1 cellular context compared by ENCODE assay signal in the genomic region with DNA sequence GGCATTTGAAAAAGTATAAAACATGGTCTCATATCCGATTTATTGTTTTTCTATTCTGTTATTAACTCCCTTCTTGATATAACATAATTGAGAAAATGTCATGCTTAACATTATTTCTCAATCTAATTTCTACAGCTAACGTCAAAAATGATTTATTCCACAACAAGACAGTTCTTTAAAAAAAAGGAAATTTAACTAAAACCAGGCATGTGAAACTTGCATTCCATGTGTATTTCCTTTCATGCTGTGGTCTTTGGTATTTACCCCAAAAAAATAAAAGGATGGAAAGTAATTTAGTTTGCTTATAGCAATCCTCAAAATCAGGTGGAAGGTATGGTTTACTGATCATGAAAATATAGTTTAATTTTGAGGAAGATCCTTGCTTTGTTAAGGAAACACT.
TF ChIP-seq lines count a peak whose summit lies in the region.

No MANE protein-coding gene starts in this region.

TF ChIP-seq in SK-N-SH treated with all-trans-retinoic acid at 6 μM for 48 hours, 23 proteins besides CTCF, POLR2A, EP300 and RAD21 (continued from another document):
- TF ChIP-seq, protein P1, sequence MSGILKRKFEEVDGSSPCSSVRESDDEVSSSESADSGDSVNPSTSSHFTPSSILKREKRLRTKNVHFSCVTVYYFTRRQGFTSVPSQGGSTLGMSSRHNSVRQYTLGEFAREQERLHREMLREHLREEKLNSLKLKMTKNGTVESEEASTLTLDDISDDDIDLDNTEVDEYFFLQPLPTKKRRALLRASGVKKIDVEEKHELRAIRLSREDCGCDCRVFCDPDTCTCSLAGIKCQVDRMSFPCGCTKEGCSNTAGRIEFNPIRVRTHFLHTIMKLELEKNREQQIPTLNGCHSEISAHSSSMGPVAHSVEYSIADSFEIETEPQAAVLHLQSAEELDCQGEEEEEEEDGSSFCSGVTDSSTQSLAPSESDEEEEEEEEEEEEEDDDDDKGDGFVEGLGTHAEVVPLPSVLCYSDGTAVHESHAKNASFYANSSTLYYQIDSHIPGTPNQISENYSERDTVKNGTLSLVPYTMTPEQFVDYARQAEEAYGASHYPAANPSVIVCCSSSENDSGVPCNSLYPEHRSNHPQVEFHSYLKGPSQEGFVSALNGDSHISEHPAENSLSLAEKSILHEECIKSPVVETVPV (CRISPR knock-in tag; IDR thresholded peaks at IDR 0.05) = no peak
- TF ChIP-seq ISL1 (CRISPR knock-in tag; IDR thresholded peaks at IDR 0.05) (no peak), TOX (CRISPR knock-in tag; IDR thresholded peaks at IDR 0.05; ENCODE audit: borderline replicate concordance) (no peak), OSR1 (CRISPR knock-in tag; IDR thresholded peaks at IDR 0.05) (no peak), ARNTL (CRISPR knock-in tag; IDR thresholded peaks at IDR 0.05; ENCODE audit: borderline replicate concordance, low read depth) (no peak), CSDC2 (CRISPR knock-in tag; IDR thresholded peaks at IDR 0.05) (no peak), ZNF8 (CRISPR knock-in tag; IDR thresholded peaks at IDR 0.05) (no peak), ZFP3 (CRISPR knock-in tag; IDR thresholded peaks at IDR 0.05) (no peak), ZNF70 (CRISPR knock-in tag; IDR thresholded peaks at IDR 0.05) (no peak)
- TF ChIP-seq, protein P2, sequence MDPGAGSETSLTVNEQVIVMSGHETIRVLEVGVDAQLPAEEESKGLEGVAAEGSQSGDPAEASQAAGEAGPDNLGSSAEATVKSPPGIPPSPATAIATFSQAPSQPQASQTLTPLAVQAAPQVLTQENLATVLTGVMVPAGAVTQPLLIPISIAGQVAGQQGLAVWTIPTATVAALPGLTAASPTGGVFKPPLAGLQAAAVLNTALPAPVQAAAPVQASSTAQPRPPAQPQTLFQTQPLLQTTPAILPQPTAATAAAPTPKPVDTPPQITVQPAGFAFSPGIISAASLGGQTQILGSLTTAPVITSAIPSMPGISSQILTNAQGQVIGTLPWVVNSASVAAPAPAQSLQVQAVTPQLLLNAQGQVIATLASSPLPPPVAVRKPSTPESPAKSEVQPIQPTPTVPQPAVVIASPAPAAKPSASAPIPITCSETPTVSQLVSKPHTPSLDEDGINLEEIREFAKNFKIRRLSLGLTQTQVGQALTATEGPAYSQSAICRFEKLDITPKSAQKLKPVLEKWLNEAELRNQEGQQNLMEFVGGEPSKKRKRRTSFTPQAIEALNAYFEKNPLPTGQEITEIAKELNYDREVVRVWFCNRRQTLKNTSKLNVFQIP (CRISPR knock-in tag; IDR thresholded peaks at IDR 0.05; ENCODE audit: borderline replicate concordance, low read depth) = no peak
